In genomic region chr19:56875717-56876116, GRCh38 we compare ENCODE assay signal across 27 cellular contexts. TPM values are rescaled to one million over a fixed set of nuclear protein-coding genes. Genes with fewer than 3 reads are reported as not detected.
"Had no signal": no experiment of that assay in that cellular context is flagged by ENCODE, and none has a peak within 500 bp of the region (broad histone marks: within the 10 kb centered on the region; RNA-seq: fewer than 3 reads in every experiment).

No MANE protein-coding gene starts in this region.

- H3K27ac ChIP-seq: stomach, suprapubic skin, testis, thoracic aorta, thyroid gland, tibial artery, tibial nerve, transverse colon, upper lobe of left lung, upper lobe of right lung, uterus, vagina had no signal

- ATAC-seq: stimulated activated effector memory CD8-positive, alpha-beta T cell treated with anti-CD3 and anti-CD28 coated beads, Interleukin-12 subunit alpha, Interleukin-12 subunit beta, amount 100 ng/mL, for 72 hours; stimulated activated memory B cell treated with anti-CD40 and anti-IgM and Interleukin-4, amounts not matched to agents 10 μg/mL and 1 μg/mL and 100 μg/mL, for 72 hours; stimulated activated naive B cell treated with anti-CD40 and anti-IgM and Interleukin-4, amounts not matched to agents 10 μg/mL and 1 μg/mL and 100 μg/mL, for 72 hours; stimulated activated naive CD8-positive, alpha-beta T cell treated with anti-CD3 and anti-CD28 coated beads, Interleukin-15, amount 100 ng/mL, for 72 hours; stimulated activated naive CD8-positive, alpha-beta T cell treated with anti-CD3 and anti-CD28 coated beads, Interleukin-15, Interleukin-2, amounts not matched to agents 100 U/mL and 50 U/mL, for 24 hours; upper lobe of right lung had no signal

- H3K36me3 ChIP-seq: stomach, suprapubic skin, thoracic aorta, thyroid gland, tibial artery, tibial nerve, transverse colon, upper lobe of left lung, upper lobe of right lung, uterus, vagina had no signal

- DNase-seq: stimulated activated CD4-positive, alpha-beta T cell treated with anti-CD3 and anti-CD28 coated beads, Interleukin-2, amount 100 ng/mL, for 48 hours; stimulated activated CD4-positive, alpha-beta T cell treated with anti-CD3 and anti-CD28 coated beads, Interleukin-4, amount 100 ng/mL, for 1 hour; stimulated activated CD4-positive, alpha-beta T cell treated with anti-CD3 and anti-CD28 coated beads, Interleukin-4, amount 100 ng/mL, for 24 hours; stimulated activated CD4-positive, alpha-beta T cell treated with anti-CD3 and anti-CD28 coated beads, Interleukin-4, amount 100 ng/mL, for 4 hours; stimulated activated CD8-positive, alpha-beta memory T cell treated with anti-CD3 and anti-CD28 coated beads, Interleukin-4, amount 100 ng/mL, for 48 hours; stimulated activated naive B cell treated with anti-CD40 and anti-IgM and Interleukin-4, amounts not matched to agents 10 μg/mL and 1 μg/mL and 100 μg/mL, for 72 hours; stimulated activated naive CD4-positive, alpha-beta T cell; stimulated activated naive CD4-positive, alpha-beta T cell treated with Interleukin-2 at 50 U/mL for 16 hours; stimulated activated naive CD8-positive, alpha-beta T cell treated with anti-CD3 and anti-CD28 coated beads, Interleukin-15, amount 100 ng/mL, for 72 hours; stimulated activated naive CD8-positive, alpha-beta T cell treated with anti-CD3 and anti-CD28 coated beads, Interleukin-15, Interleukin-2, amounts not matched to agents 100 U/mL and 50 U/mL, for 24 hours; stomach; substantia nigra; testis; thyroid gland; tibial artery; transverse colon; trophoblast cell; upper lobe of left lung; upper lobe of right lung; uterus had no signal

- FAIRE-seq: urothelium cell line had no signal

- H3K9me3 ChIP-seq: testis, thyroid gland, uterus, vagina had no signal

- H3K4me3 ChIP-seq: stomach, suprapubic skin, testis, thoracic aorta, thyroid gland, tibial artery, tibial nerve, transverse colon, upper lobe of left lung, upper lobe of right lung, uterus, vagina had no signal

- H3K4me1 ChIP-seq: stomach, suprapubic skin, testis, thyroid gland, tibial artery, tibial nerve, transverse colon, upper lobe of left lung, upper lobe of right lung, uterus, vagina had no signal

- H3K27me3 ChIP-seq: stomach, suprapubic skin, testis, thyroid gland, tibial artery, tibial nerve, transverse colon, upper lobe of left lung, upper lobe of right lung, uterus, vagina had no signal

RNA-seq across cellular contexts. Expression of gene ZIM2, which starts 35.2 kb away (rescaled TPM):
- total RNA-seq: tibial nerve, upper lobe of right lung had no signal
